8 cellular contexts compared by ENCODE assay signal in the genomic region with DNA sequence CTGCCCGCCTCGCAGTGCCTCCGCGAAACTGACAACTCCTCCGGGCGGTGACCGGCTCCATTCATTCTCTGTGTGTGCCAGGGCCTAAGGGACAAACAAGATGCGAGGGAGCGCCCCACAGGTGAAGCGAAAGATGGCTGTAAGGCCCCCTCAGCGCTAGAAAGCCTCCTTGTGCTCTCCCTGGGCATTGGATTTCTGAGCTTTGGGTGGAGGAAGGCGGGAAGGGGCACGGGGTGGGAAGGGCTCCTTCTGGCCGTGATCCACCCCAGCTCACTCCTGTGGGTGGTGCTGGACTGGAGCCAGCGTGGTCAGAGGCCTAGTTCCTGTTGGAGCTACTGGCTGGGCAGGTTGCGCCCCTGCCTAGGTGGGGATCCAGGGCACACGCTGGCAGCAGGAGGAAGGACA.
A peak's percentile ranks its signal among the peaks of the same experiment; 100 is the strongest.
DNase-seq lines count a peak whose midpoint lies in the region; ATAC-seq and TF ChIP-seq lines count a peak whose summit lies in the region.

No MANE protein-coding gene starts in this region.

- no peaks in the 10 kb centered on the region for H3K36me3 Mint-ChIP-seq in dendritic cell treated with granulocyte-macrophage colony-stimulating factor and Interleukin-4, amounts not matched to agents 40 ng/mL and 50 ng/mL, for 4 days (ENCODE audit: low read depth)
- no peaks in the 10 kb centered on the region for H3K36me3 Mint-ChIP-seq in nephron (ENCODE audit: low read depth)

- intact Hi-C loops in dendritic cell treated with granulocyte-macrophage colony-stimulating factor and Interleukin-4, amounts not matched to agents 40 ng/mL and 50 ng/mL, for 4 days (cut with micrococcal nuclease): no loop called here

- no peaks in the 10 kb centered on the region for H3K9me3 Mint-ChIP-seq in dendritic cell treated with granulocyte-macrophage colony-stimulating factor and Interleukin-4, amounts not matched to agents 40 ng/mL and 50 ng/mL, for 4 days
- H3K9me3 Mint-ChIP-seq in nephron: peaks cover 2% of the 10 kb centered on the region

- peaks cover 50% of the 10 kb centered on the region for H3K27me3 Mint-ChIP-seq in dendritic cell treated with granulocyte-macrophage colony-stimulating factor and Interleukin-4, amounts not matched to agents 40 ng/mL and 50 ng/mL, for 4 days
- peaks cover 50% of the 10 kb centered on the region for H3K27me3 Mint-ChIP-seq in nephron (ENCODE audit: low read depth)

- H3K27ac Mint-ChIP-seq in dendritic cell treated with granulocyte-macrophage colony-stimulating factor and Interleukin-4, amounts not matched to agents 40 ng/mL and 50 ng/mL, for 4 days: no peak overlapping the region
- no peak overlapping the region for H3K27ac Mint-ChIP-seq in nephron

- no peak for TF ChIP-seq CTCF in nephron (IDR thresholded peaks at IDR 0.05; ENCODE audit: unreplicated experiment in 3 of 3)

- peaks cover 52% of the 10 kb centered on the region for H3K4me1 Mint-ChIP-seq in dendritic cell treated with granulocyte-macrophage colony-stimulating factor and Interleukin-4, amounts not matched to agents 40 ng/mL and 50 ng/mL, for 4 days (ENCODE audit: low read depth)
- H3K4me1 Mint-ChIP-seq in nephron: peaks cover 9% of the 10 kb centered on the region

- DNase-seq in DMS153 treated with DMSO at 0.1 percent for 48 hours (lab: John Stamatoyannopoulos, UW; ENCODE audit: unreplicated experiment) (peak; percentile 8), NCI-H1105 treated with DMSO at 0.1 percent for 48 hours (lab: John Stamatoyannopoulos, UW) (peak; percentile 57), nucleus accumbens (lab: John Stamatoyannopoulos, UW) (no peak), hepatic stellate cell (ENCODE audit: low spot score) (no peak), SHP77 (lab: John Stamatoyannopoulos, UW) (no peak)

- ATAC-seq in HG03095 (IDR thresholded peaks at IDR 0.05; ENCODE audit: unreplicated experiment): no peak

- peak overlapping the region; percentile 72 for H3K4me3 Mint-ChIP-seq in dendritic cell treated with granulocyte-macrophage colony-stimulating factor and Interleukin-4, amounts not matched to agents 40 ng/mL and 50 ng/mL, for 4 days
- H3K4me3 Mint-ChIP-seq in nephron: peak overlapping the region; percentile 79 to 83 (median 82)

Comparison
In these comparisons a context has a peak if more than half of its experiments do, and no peak if none do; other contexts are left out.
1. DNase-seq: peak in DMS153 treated with DMSO at 0.1 percent for 48 hours (single experiment) and NCI-H1105 treated with DMSO at 0.1 percent for 48 hours (single experiment); none in nucleus accumbens (0 of 56), hepatic stellate cell (single experiment) and SHP77 (0 of 2).